Comparison of ENCODE assay signal across 8 cellular contexts in genomic region chr10:84308481-84309304, GRCh38. TPM values are rescaled to one million over a fixed set of nuclear protein-coding genes. Genes with fewer than 3 reads are reported as not detected.
DNase-seq lines count a peak whose midpoint lies in the region; ATAC-seq lines count a peak whose summit lies in the region.

No MANE protein-coding gene starts in this region.

- no peak overlapping the region for H3K27ac ChIP-seq in caudate nucleus (ENCODE audit: low read depth, low read length)

- DNase-seq in Daoy (ENCODE audit: low read depth) = peak; percentile 74
- peak; percentile 75 for DNase-seq in RPMI7951 (ENCODE audit: low read depth)
- DNase-seq in brain pericyte (ENCODE audit: low read depth, low spot score) = peak; percentile 34
- peak; percentile 60 for DNase-seq in pons (ENCODE audit: low spot score)
- DNase-seq in putamen (ENCODE audit: low spot score) = no peak
- no peak for DNase-seq in caudate nucleus (lab: John Stamatoyannopoulos, UW)

- ATAC-seq in HG02870 (IDR thresholded peaks at IDR 0.05; ENCODE audit: unreplicated experiment) (peak; percentile 73), GM19455 (IDR thresholded peaks at IDR 0.05; ENCODE audit: unreplicated experiment) (no peak)

RNA-seq across cellular contexts. Expression of gene CCSER2, which starts 19.7 kb away (rescaled TPM):
- 10.4 and 11.5 TPM in 2 replicates for total RNA-seq in Daoy (2014; rRNA removed; shearing (Covaris generic))
- total RNA-seq in RPMI7951 (2014; rRNA removed; shearing (Covaris generic)) = 14.5 and 16.9 TPM in 2 replicates

Comparison
In these comparisons a context has a peak if more than half of its experiments do, and no peak if none do; other contexts are left out.
1. DNase-seq: peak in Daoy (single experiment), RPMI7951 (single experiment), brain pericyte (single experiment) and pons (single experiment); none in putamen (single experiment) and caudate nucleus (0 of 61).